In genomic region chr11:1755344-1756023, GRCh38 we compare ENCODE assay signal across 10 cellular contexts. TPM values are rescaled to one million over a fixed set of nuclear protein-coding genes. Genes with fewer than 3 reads are reported as not detected.
DNase-seq lines count a peak whose midpoint lies in the region; ATAC-seq and TF ChIP-seq lines count a peak whose summit lies in the region.
"Had no signal": no experiment of that assay in that cellular context is flagged by ENCODE, and none has a peak within 500 bp of the region (broad histone marks: within the 10 kb centered on the region; RNA-seq: fewer than 3 reads in every experiment).

No MANE protein-coding gene starts in this region.

- no peaks in the 10 kb centered on the region for H3K27me3 ChIP-seq in H9 (ENCODE audit: insufficient read depth, low read length)

- DNase-seq in DMS153 (lab: John Stamatoyannopoulos, UW) (peak; percentile 41), cerebellar cortex (ENCODE audit: low spot score) (peak; percentile 60), nephron progenitor cell (no peak), H9 (no peak), DMS53 treated with DMSO at 0.1 percent for 48 hours (lab: John Stamatoyannopoulos, UW; ENCODE audit: unreplicated experiment) (no peak)

- H4K20me1 ChIP-seq in H9 (ENCODE audit: control insufficient read depth, insufficient read depth, insufficient read length), result no peaks in the 10 kb centered on the region

- no CpG with 5 or more reads among the region's 17 CpGs for WGBS in H9 (ENCODE audit: extremely low coverage, insufficient read length, low lambda C conversion rate)

- no peak overlapping the region for H2BK12ac ChIP-seq in H9 (ENCODE audit: insufficient read length, low read depth, low read length)

- H3K4me1 Mint-ChIP-seq in nephron progenitor cell, result peaks cover 24% of the 10 kb centered on the region
- peaks cover 1 to 4% of the 10 kb centered on the region in 2 experiments for H3K4me1 Mint-ChIP-seq in H9

- no peak overlapping the region for H4K91ac ChIP-seq in H9 (ENCODE audit: insufficient read length, low read depth, low read length)

- H2AK5ac ChIP-seq in H9 (ENCODE audit: insufficient read length, low read length), result no peak overlapping the region

- no peak overlapping the region for H4K8ac ChIP-seq in H9 (replicated peaks; ENCODE audit: insufficient read length, low read depth, low read length)

- H3K79me2 ChIP-seq in H9 (ENCODE audit: insufficient read depth, low read length), result no peaks in the 10 kb centered on the region

- no peak overlapping the region for H2AFZ ChIP-seq in H9 (ENCODE audit: low read length)

- peak overlapping the region; percentile 94 for H3K27ac ChIP-seq in KOPT-K1 (ENCODE audit: low read depth, low read length, poor library complexity, severe bottlenecking)
- no peak overlapping the region for H3K27ac ChIP-seq in H9 (ENCODE audit: insufficient read length, low read depth, low read length)
- H3K27ac ChIP-seq: esophagus muscularis mucosa had no signal

- H3K36me3 Mint-ChIP-seq in nephron progenitor cell (ENCODE audit: low read depth), result no peaks in the 10 kb centered on the region
- peaks cover 3 to 20% (median 17%) of the 10 kb centered on the region in 3 experiments; a peak in 6 of 7 replicates for H3K36me3 Mint-ChIP-seq in H9 (ENCODE audit: insufficient read depth in 1 of 3, low read depth in 3 of 3)

- H3K79me1 ChIP-seq in H9 (ENCODE audit: insufficient read depth, low read depth, low read length, poor library complexity, severe bottlenecking), result no peaks in the 10 kb centered on the region

- no peak overlapping the region for H4K5ac ChIP-seq in H9 (ENCODE audit: insufficient read length, low read depth, low read length)

- H3T11ph ChIP-seq in H9 (ENCODE audit: low read length), result no peak overlapping the region

- H3K36me3 ChIP-seq in KOPT-K1 (ENCODE audit: insufficient read depth, low read length), result peaks cover 47% of the 10 kb centered on the region; the same call in 1 of the 2 replicates

- H3K23me2 ChIP-seq in H9 (ENCODE audit: insufficient read length, low read depth, low read length, poor library complexity, severe bottlenecking), result no peaks in the 10 kb centered on the region

- no peak overlapping the region for H2BK20ac ChIP-seq in H9 (ENCODE audit: low read depth, low read length, poor library complexity, severe bottlenecking)

- H3K9me3 Mint-ChIP-seq in nephron progenitor cell (no peaks in the 10 kb centered on the region), H9 (no peaks in the 10 kb centered on the region)

- H3K27me3 Mint-ChIP-seq in nephron progenitor cell (ENCODE audit: low read depth, poor library complexity) (peaks cover 2% of the 10 kb centered on the region), H9 (ENCODE audit: low read depth) (peaks cover 1% of the 10 kb centered on the region)

- no peak overlapping the region for H2BK5ac ChIP-seq in H9 (ENCODE audit: insufficient read length, low read length)

- H2BK120ac ChIP-seq in H9 (ENCODE audit: low read depth, low read length, poor library complexity, severe bottlenecking), result no peak overlapping the region

- no peak overlapping the region for H3K9ac ChIP-seq in H9 (ENCODE audit: extremely low read depth, insufficient read length, low read length)

- H3K27ac Mint-ChIP-seq in nephron progenitor cell, result peak overlapping the region; percentile 46
- H3K27ac Mint-ChIP-seq in H9, result peak overlapping the region in 1 of 3 experiments; percentile 78; a peak in 2 of 7 replicates

- H3K14ac ChIP-seq in H9 (ENCODE audit: insufficient read depth, low read length), result no peak overlapping the region

- no peak for TF ChIP-seq CTCF in nephron progenitor cell (IDR thresholded peaks at IDR 0.05)
- no peak for TF ChIP-seq CTCF in H9 (conservative IDR thresholded peaks at IDR 0.05)

- no peak overlapping the region for H3K4ac ChIP-seq in H9 (ENCODE audit: low read depth, low read length)

- H3K56ac ChIP-seq in H9 (ENCODE audit: insufficient read length, low read depth, low read length), result no peak overlapping the region

- H3K4me1 ChIP-seq in H9 (ENCODE audit: insufficient read depth, low read length), result no peaks in the 10 kb centered on the region

- H3K23ac ChIP-seq in H9 (ENCODE audit: insufficient read length, low read depth, low read length), result no peak overlapping the region

- no peak overlapping the region for H3K18ac ChIP-seq in H9 (ENCODE audit: insufficient read length, low read depth, low read length)

- H2BK15ac ChIP-seq in H9 (ENCODE audit: low read depth, low read length), result no peak overlapping the region

- no peak overlapping the region for H3K4me2 ChIP-seq in H9 (ENCODE audit: insufficient read depth, insufficient read length, low read length)

- no peak for ATAC-seq in HG03045 (IDR thresholded peaks at IDR 0.05; ENCODE audit: unreplicated experiment)
- no peak for ATAC-seq in HG02588 (IDR thresholded peaks at IDR 0.05; ENCODE audit: unreplicated experiment)

- H3K9me3 ChIP-seq in KOPT-K1 (ENCODE audit: insufficient read depth, low read length, poor library complexity, severe bottlenecking) (no peaks in the 10 kb centered on the region), H9 (ENCODE audit: control insufficient read depth, low read depth, low read length) (no peaks in the 10 kb centered on the region)
- H3K9me3 ChIP-seq: esophagus muscularis mucosa had no signal

- H3K4me3 Mint-ChIP-seq in nephron progenitor cell (no peak overlapping the region), H9 (no peak overlapping the region)

RNA-seq across cellular contexts. Expression of gene IFITM10, which starts 5.1 kb away (rescaled TPM):
- total RNA-seq in H9 (2021), result 0.59 and 0.77 TPM in 2 replicates

RNA-seq across cellular contexts. Expression of gene CTSD, which starts 8.2 kb away (rescaled TPM):
- 158 and 161 TPM in 2 replicates for total RNA-seq in H9 (2021)

RNA-seq across cellular contexts. Expression of gene KRTAP5-6, which starts 58.5 kb away (rescaled TPM):
- total RNA-seq in H9 (2021), result not detected in 2 replicates
- total RNA-seq: bronchial epithelial cell, esophagus muscularis mucosa had no signal

Comparison
In these comparisons a context has a peak if more than half of its experiments do, and no peak if none do; other contexts are left out.
1. DNase-seq: peak in DMS153 (single experiment) and cerebellar cortex (single experiment); none in nephron progenitor cell (single experiment), H9 (single experiment) and DMS53 treated with DMSO at 0.1 percent for 48 hours (single experiment).